ENCODE assay signal across 24 cellular contexts in the genomic region with DNA sequence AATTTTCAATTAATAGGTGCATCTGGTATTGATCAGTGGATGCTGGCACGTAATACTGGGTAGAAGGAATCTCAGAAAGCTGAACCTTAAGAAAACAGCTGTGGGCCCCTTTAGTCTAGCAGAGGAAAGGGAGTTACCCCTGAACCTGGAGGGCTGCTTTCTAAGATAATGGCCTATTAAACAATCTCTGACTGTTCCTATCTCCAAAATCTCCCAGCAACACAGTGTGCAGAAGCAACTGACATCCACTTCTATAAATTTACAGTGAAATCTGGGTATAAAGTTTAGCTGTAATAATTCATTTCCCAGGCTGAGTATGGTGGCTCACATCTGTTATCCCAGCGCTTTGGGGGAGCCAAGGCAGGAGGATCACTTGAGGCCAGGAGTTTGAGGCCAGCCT.
"Had no signal": no experiment of that assay in that cellular context is flagged by ENCODE, and none has a peak within 500 bp of the region (broad histone marks: within the 10 kb centered on the region; RNA-seq: fewer than 3 reads in every experiment).

No MANE protein-coding gene starts in this region.

- H3K9me3 Mint-ChIP-seq: naive thymus-derived CD8-positive, alpha-beta T cell; nephron; neural crest cell; stimulated activated naive B cell treated with anti-CD40 and anti-IgM and Interleukin-4, amounts not matched to agents 10 μg/mL and 1 μg/mL and 100 μg/mL, for 72 hours; type B pancreatic cell had no signal

- DNase-seq: islet precursor cell; left ventricle myocardium inferior; naive thymus-derived CD8-positive, alpha-beta T cell; nucleus accumbens; pancreas; posterior cingulate gyrus; retina; right cardiac atrium; stimulated activated CD4-positive, alpha-beta T cell treated with anti-CD3 and anti-CD28 coated beads, Interleukin-12 subunit alpha, Interleukin-12 subunit beta, amount 100 ng/mL, for 4 hours; stimulated activated CD4-positive, alpha-beta T cell treated with anti-CD3 and anti-CD28 coated beads, Interleukin-15, amount 100 ng/mL, for 24 hours; stimulated activated CD4-positive, alpha-beta T cell treated with anti-CD3 and anti-CD28 coated beads, Interleukin-2, amount 100 ng/mL, for 24 hours; stimulated activated CD4-positive, alpha-beta T cell treated with anti-CD3 and anti-CD28 coated beads, Interleukin-4, amount 100 ng/mL, for 1 hour; stimulated activated naive B cell treated with anti-CD40 and anti-IgM and Interleukin-4, amounts not matched to agents 10 μg/mL and 1 μg/mL and 100 μg/mL, for 72 hours; stimulated activated naive CD8-positive, alpha-beta T cell treated with anti-CD3 and anti-CD28 coated beads, Interleukin-15, Interleukin-2, amounts not matched to agents 100 U/mL and 50 U/mL, for 24 hours; substantia nigra; uterus had no signal

- H3K27ac ChIP-seq: pancreas, prostate gland, skin epidermis, tibial nerve, uterus had no signal

- H3K27me3 Mint-ChIP-seq: naive thymus-derived CD8-positive, alpha-beta T cell; stimulated activated naive B cell treated with anti-CD40 and anti-IgM and Interleukin-4, amounts not matched to agents 10 μg/mL and 1 μg/mL and 100 μg/mL, for 72 hours; type B pancreatic cell had no signal

- H3K27ac Mint-ChIP-seq: stimulated activated naive B cell treated with anti-CD40 and anti-IgM and Interleukin-4, amounts not matched to agents 10 μg/mL and 1 μg/mL and 100 μg/mL, for 72 hours; type B pancreatic cell had no signal

- H3K9me3 ChIP-seq: left ventricle myocardium inferior, pancreas, prostate gland, tibial nerve, uterus had no signal

- H3K36me3 ChIP-seq: left ventricle myocardium inferior, pancreas, prostate gland, uterus had no signal

- H3K4me1 ChIP-seq: pancreas, prostate gland had no signal

- ATAC-seq: naive thymus-derived CD8-positive, alpha-beta T cell; pancreas; right cardiac atrium; sciatic nerve; stimulated activated naive B cell treated with anti-CD40 and anti-IgM and Interleukin-4, amounts not matched to agents 10 μg/mL and 1 μg/mL and 100 μg/mL, for 72 hours; stimulated activated naive CD8-positive, alpha-beta T cell treated with anti-CD3 and anti-CD28 coated beads, Interleukin-15, Interleukin-2, amounts not matched to agents 100 U/mL and 50 U/mL, for 24 hours had no signal

- H3K27me3 ChIP-seq: pancreas, tibial nerve, uterus had no signal

- H3K4me3 Mint-ChIP-seq: naive thymus-derived CD8-positive, alpha-beta T cell; nephron; neural crest cell; stimulated activated naive B cell treated with anti-CD40 and anti-IgM and Interleukin-4, amounts not matched to agents 10 μg/mL and 1 μg/mL and 100 μg/mL, for 72 hours; type B pancreatic cell had no signal

- H3K4me3 ChIP-seq: left ventricle myocardium inferior, lung, pancreas, prostate gland, skin epidermis, tibial nerve, uterus had no signal
